11 cellular contexts compared by ENCODE assay signal in genomic region chr10:86411852-86412550, GRCh38. TPM values are rescaled to one million over a fixed set of nuclear protein-coding genes. Genes with fewer than 3 reads are reported as not detected.
DNase-seq lines count a peak whose midpoint lies in the region; ATAC-seq and TF ChIP-seq lines count a peak whose summit lies in the region.
"Had no signal": no experiment of that assay in that cellular context is flagged by ENCODE, and none has a peak within 500 bp of the region (broad histone marks: within the 10 kb centered on the region; RNA-seq: fewer than 3 reads in every experiment).

No MANE protein-coding gene starts in this region.

- peak overlapping the region in 3 of 10 donors; percentile 31 to 74 (median 57) for H3K27ac ChIP-seq in heart right ventricle
- no peak overlapping the region for H3K27ac ChIP-seq in fibroblast of lung (ENCODE audit: insufficient read depth, low read length)
- peak overlapping the region in 2 of 4 donors; percentile 13 to 68 for H3K27ac ChIP-seq in esophagus muscularis mucosa (replicated peaks in 1 of 4)

- H3K4me1 Mint-ChIP-seq in T-helper 17 cell (peaks cover 28% of the 10 kb centered on the region), type B pancreatic cell (ENCODE audit: unreplicated experiment) (peaks cover 9% of the 10 kb centered on the region), nephron progenitor cell (no peaks in the 10 kb centered on the region)

- ATAC-seq in Right ventricle myocardium superior (ENCODE audit: poor library complexity) (peak; percentile 12), heart right ventricle (no peak), T-helper 17 cell (no peak), GM21717 (IDR thresholded peaks at IDR 0.05; ENCODE audit: unreplicated experiment) (no peak)

- H3K4me1 ChIP-seq in heart right ventricle (peaks cover 0 to 42% (median 18%) of the 10 kb centered on the region in 9 donors), fibroblast of lung (ENCODE audit: control insufficient read depth, extremely low read depth, insufficient read depth, low read length) (peaks cover 2% of the 10 kb centered on the region), esophagus muscularis mucosa (peaks cover 0 to 32% (median 23%) of the 10 kb centered on the region in 4 donors)

- H3K27ac Mint-ChIP-seq in T-helper 17 cell: peak overlapping the region; percentile 67
- peak overlapping the region; percentile 24 for H3K27ac Mint-ChIP-seq in type B pancreatic cell
- no peak overlapping the region for H3K27ac Mint-ChIP-seq in nephron progenitor cell
- H3K27ac Mint-ChIP-seq: H9 had no signal

- H4K20me1 ChIP-seq in fibroblast of lung (ENCODE audit: control insufficient read depth, extremely low read depth, insufficient read depth, low read length): no peaks in the 10 kb centered on the region

- no peaks in the 10 kb centered on the region for H3K36me3 ChIP-seq in heart right ventricle
- H3K36me3 ChIP-seq in fibroblast of lung (ENCODE audit: control insufficient read depth, insufficient read depth, low read length): no peaks in the 10 kb centered on the region
- no peaks in the 10 kb centered on the region for H3K36me3 ChIP-seq in esophagus muscularis mucosa

- H3K79me2 ChIP-seq in fibroblast of lung (ENCODE audit: control insufficient read depth, insufficient read depth, low read length): no peaks in the 10 kb centered on the region

- H3K4me3 Mint-ChIP-seq in T-helper 17 cell (peak overlapping the region; percentile 77), type B pancreatic cell (no peak overlapping the region), nephron progenitor cell (no peak overlapping the region)
- H3K4me3 Mint-ChIP-seq: H9 had no signal

- no peak overlapping the region for H3K9ac ChIP-seq in fibroblast of lung (ENCODE audit: insufficient read depth, low read length)

- H3K27me3 ChIP-seq in heart right ventricle (no peaks in the 10 kb centered on the region), fibroblast of lung (ENCODE audit: control insufficient read depth, insufficient read depth, low read length) (no peaks in the 10 kb centered on the region), esophagus muscularis mucosa (no peaks in the 10 kb centered on the region)

- H3K27me3 Mint-ChIP-seq in T-helper 17 cell: no peaks in the 10 kb centered on the region
- H3K27me3 Mint-ChIP-seq in type B pancreatic cell: no peaks in the 10 kb centered on the region
- peaks cover 17% of the 10 kb centered on the region for H3K27me3 Mint-ChIP-seq in nephron progenitor cell (ENCODE audit: low read depth, poor library complexity)

- TF ChIP-seq EP300 in esophagus muscularis mucosa (IDR thresholded peaks at IDR 0.05): no peak

- H3K36me3 Mint-ChIP-seq in T-helper 17 cell (ENCODE audit: low read depth) (no peaks in the 10 kb centered on the region), type B pancreatic cell (no peaks in the 10 kb centered on the region), nephron progenitor cell (ENCODE audit: low read depth) (no peaks in the 10 kb centered on the region)

- no peak for TF ChIP-seq POLR2A in esophagus muscularis mucosa (IDR thresholded peaks at IDR 0.05; ENCODE audit: low read depth)

- DNase-seq in Right ventricle myocardium superior (no peak), heart right ventricle (no peak), T-helper 17 cell (no peak), fibroblast of lung (ENCODE audit: low read depth in 2 of 2) (no peak), type B pancreatic cell (ENCODE audit: extremely low spot score, unreplicated experiment) (no peak), nephron progenitor cell (no peak), esophagus muscularis mucosa (ENCODE audit: extremely low spot score) (no peak)
- DNase-seq: H9; NCI-H524; stimulated activated CD4-positive, alpha-beta T cell treated with anti-CD3 and anti-CD28 coated beads, Interleukin-4, amount 100 ng/mL, for 1 hour had no signal

- H3K4me2 ChIP-seq in fibroblast of lung (ENCODE audit: extremely low read depth, insufficient read depth, low read length): no peak overlapping the region

- H2AFZ ChIP-seq in fibroblast of lung (ENCODE audit: low read length): peak overlapping the region; percentile 45

- H3K9me3 ChIP-seq in heart right ventricle (peaks cover 0 to 7% (median 0%) of the 10 kb centered on the region in 11 donors), T-helper 17 cell (ENCODE audit: control insufficient read depth, low read length, poor library complexity, severe bottlenecking) (no peaks in the 10 kb centered on the region), fibroblast of lung (ENCODE audit: control insufficient read depth, insufficient read depth, low read depth, low read length) (no peaks in the 10 kb centered on the region), esophagus muscularis mucosa (peaks cover 0 to 4% (median 0%) of the 10 kb centered on the region in 4 donors)

- intact Hi-C loops in Right ventricle myocardium superior (cut with DNase I) (no loop called here), heart right ventricle (cut with DNase I) (no loop called here), esophagus muscularis mucosa (cut with DNase I) (no loop called here)

- no peak overlapping the region for H3K4me3 ChIP-seq in heart right ventricle
- H3K4me3 ChIP-seq in fibroblast of lung (replicated peaks in 1 of 4; ENCODE audit: control extremely low read depth in 1 of 4, insufficient read depth in 1 of 4, low read depth in 3 of 4, low read length in 4 of 4): no peak overlapping the region
- no peak overlapping the region for H3K4me3 ChIP-seq in esophagus muscularis mucosa

- no peak for TF ChIP-seq CTCF in heart right ventricle (IDR thresholded peaks at IDR 0.05)
- no peak for TF ChIP-seq CTCF in fibroblast of lung (conservative IDR thresholded peaks at IDR 0.05 in 1 of 2, IDR thresholded peaks at IDR 0.05 in 1 of 2; ENCODE audit: low read depth in 1 of 2, low read length in 2 of 2)
- no peak for TF ChIP-seq CTCF in type B pancreatic cell (conservative IDR thresholded peaks at IDR 0.05)
- no peak for TF ChIP-seq CTCF in nephron progenitor cell (IDR thresholded peaks at IDR 0.05)
- no peak for TF ChIP-seq CTCF in esophagus muscularis mucosa (IDR thresholded peaks at IDR 0.05)

- WGBS in heart right ventricle, 2 donors: 81 to 91% methylated on average over 6 of the region's 6 CpGs
- WGBS in esophagus muscularis mucosa: 89% methylated on average over 6 of the region's 6 CpGs

- H3K9me3 Mint-ChIP-seq in type B pancreatic cell (peaks cover 6% of the 10 kb centered on the region), nephron progenitor cell (peaks cover 5% of the 10 kb centered on the region)

RNA-seq across cellular contexts. Expression of gene GRID1, which starts 45.4 kb away (rescaled TPM):
- 1.1 TPM for total RNA-seq in Right ventricle myocardium superior
- total RNA-seq in heart right ventricle: 1 to 10 TPM in 9 of 10 donors, under 1 TPM in 1; 0.77 to 3.4 (median 1.9) TPM
- polyA plus RNA-seq in heart right ventricle: 1 to 10 TPM in 1 of 2 donors, under 1 TPM in 1; 0.44 to 1.2 TPM
- not detected for total RNA-seq in T-helper 17 cell
- 0.33 and 0.51 TPM in 2 replicates for total RNA-seq in fibroblast of lung
- 0.03 TPM in 2 replicates for polyA plus RNA-seq in fibroblast of lung
- 0.07 TPM in 1 of 2 replicates, not detected in the other for polyA plus RNA-seq in fibroblast of lung (2012)
- 0.41 TPM in 1 of 2 replicates, not detected in the other for polyA minus RNA-seq in fibroblast of lung (ENCODE audit: low replicate concordance)
- total RNA-seq in type B pancreatic cell (ENCODE audit: low replicate concordance): 2.4 and 9.2 TPM in 2 replicates
- total RNA-seq in esophagus muscularis mucosa: 1 to 10 TPM in 2 of 4 donors, under 1 TPM in 2; under 0.01 to 1.3 (median 1.1) TPM
